ENCODE assay signal across 8 cellular contexts in genomic region chr11:93783767-93784151, GRCh38. TPM values are rescaled to one million over a fixed set of nuclear protein-coding genes. Genes with fewer than 3 reads are reported as not detected.
A peak's percentile ranks its signal among the peaks of the same experiment; 100 is the strongest.
DNase-seq lines count a peak whose midpoint lies in the region; ATAC-seq and TF ChIP-seq lines count a peak whose summit lies in the region.

No MANE protein-coding gene starts in this region.

- in situ Hi-C loops in KBM-7 (cut with MboI; ENCODE audit: low pct_unique_long_range_greater_than_20kb, low sequenced_read_pairs), result no loop called here

- peaks cover 20% of the 10 kb centered on the region for H4K20me1 ChIP-seq in OCI-LY7 (ENCODE audit: insufficient read depth, low read length)
- peaks cover 41% of the 10 kb centered on the region for H4K20me1 ChIP-seq in neural progenitor cell (ENCODE audit: low read depth)

- peak; percentile 51 for ATAC-seq in GM18505 (IDR thresholded peaks at IDR 0.05; ENCODE audit: unreplicated experiment)

- H3K36me3 ChIP-seq in OCI-LY7 (ENCODE audit: insufficient read depth, low read length) (peaks cover 34% of the 10 kb centered on the region), neural progenitor cell (peaks cover 22% of the 10 kb centered on the region)

- H3K27me3 ChIP-seq in neural progenitor cell, result no peaks in the 10 kb centered on the region

- CTCF ChIA-PET in HEK293T (lab: Yijun Ruan, JAX), result interaction anchor here (0.6 to 0.9 kb wide), 2 partner anchors 11 to 48 kb away, joined by 3 read pairs; no protein-coding TSS in a partner anchor
- CTCF ChIA-PET in OCI-LY7 (lab: Charles Lee; ENCODE audit: unreplicated experiment), result interaction anchor here (0.9 to 1.2 kb wide), 3 partner anchors 11 to 43 kb away, joined by 3 to 5 read pairs (median 4); partner anchors contain the start of genes C11orf54 and TAF1D

- no peaks in the 10 kb centered on the region for H3K27me3 Mint-ChIP-seq in endothelial cell (ENCODE audit: unreplicated experiment)
- peaks cover 2% of the 10 kb centered on the region for H3K27me3 Mint-ChIP-seq in neural progenitor cell (ENCODE audit: insufficient read depth, low read depth)

- peaks cover 29% of the 10 kb centered on the region for H3K4me1 ChIP-seq in OCI-LY7 (ENCODE audit: insufficient read depth, low read length, poor library complexity, severe bottlenecking)
- peaks cover 29% of the 10 kb centered on the region for H3K4me1 ChIP-seq in neural progenitor cell

- POLR2A ChIA-PET in HEK293T (lab: Yijun Ruan, JAX), result interaction anchor here (0.7 to 5.9 kb wide), 30 partner anchors 8 to 1419 kb away, joined by 3 to 119 read pairs (median 4); partner anchors contain the start of genes C11orf54, CEP295, PANX1 and TAF1D
- POLR2A ChIA-PET in OCI-LY7 (lab: Charles Lee), result interaction anchor here (0.6 to 3.0 kb wide), 17 partner anchors 9 to 812 kb away, joined by 3 to 49 read pairs (median 4); partner anchors contain the start of genes C11orf54, CEP295, PANX1 and TAF1D

- H3K36me3 Mint-ChIP-seq in endothelial cell (ENCODE audit: low read depth, unreplicated experiment), result peaks cover 16% of the 10 kb centered on the region
- H3K36me3 Mint-ChIP-seq in neural progenitor cell, result peaks cover 27% of the 10 kb centered on the region

- intact Hi-C loops in OCI-LY7 (cut with micrococcal nuclease; ENCODE audit: unreplicated experiment), result loop anchor here (1.0 to 5.0 kb wide), 2 partner anchors 42 to 121 kb away; partner anchors contain the start of genes C11orf54, CEP295 and TAF1D

- H3K4me3 Mint-ChIP-seq in endothelial cell (ENCODE audit: unreplicated experiment) (peak overlapping the region; percentile 96), neural progenitor cell (peak overlapping the region; percentile 100)

- DNase-seq in HEK293T (ENCODE audit: extremely low spot score) (no peak), OCI-LY7 (ENCODE audit: low spot score) (no peak), endothelial cell (ENCODE audit: low spot score) (no peak), neural progenitor cell (ENCODE audit: low spot score) (no peak), KBM-7 (no peak), OCI-M1 (lab: John Stamatoyannopoulos, UW) (no peak)
- DNase-seq in stimulated activated CD4-positive, alpha-beta T cell treated with anti-CD3 and anti-CD28 coated beads, Interleukin-2, amount 100 ng/mL, for 24 hours, result no peak

- TF ChIP-seq CTCF in OCI-LY7 (conservative IDR thresholded peaks at IDR 0.05; ENCODE audit: low read length) (no peak), endothelial cell (IDR thresholded peaks at IDR 0.05; ENCODE audit: unreplicated experiment) (peak; percentile 33), neural progenitor cell (IDR thresholded peaks at IDR 0.05) (no peak)

- H3K4me1 Mint-ChIP-seq in endothelial cell (ENCODE audit: unreplicated experiment), result peaks cover 25% of the 10 kb centered on the region
- peaks cover 33% of the 10 kb centered on the region for H3K4me1 Mint-ChIP-seq in neural progenitor cell

- H2AFZ ChIP-seq in OCI-LY7 (ENCODE audit: low read length) (peak overlapping the region; percentile 70), neural progenitor cell (replicated peaks) (peak overlapping the region; percentile 46)

- H3K9me3 Mint-ChIP-seq in endothelial cell (ENCODE audit: unreplicated experiment) (no peaks in the 10 kb centered on the region), neural progenitor cell (peaks cover 2% of the 10 kb centered on the region)

- H3K4me2 ChIP-seq in OCI-LY7 (ENCODE audit: low read length) (peak overlapping the region; percentile 70), neural progenitor cell (peak overlapping the region; percentile 98)

- peaks cover 9% of the 10 kb centered on the region for H3F3A ChIP-seq in neural progenitor cell (ENCODE audit: low read depth)

- H3K4me3 ChIP-seq in OCI-LY7 (ENCODE audit: low read depth, low read length, poor library complexity, severe bottlenecking) (peak overlapping the region; percentile 88), neural progenitor cell (peak overlapping the region; percentile 95)

- no peaks in the 10 kb centered on the region for H3K9me2 ChIP-seq in OCI-LY7 (ENCODE audit: insufficient read depth, low read length)

- H3K79me2 ChIP-seq in OCI-LY7 (ENCODE audit: insufficient read depth, low read depth, low read length) (peaks cover 55% of the 10 kb centered on the region), neural progenitor cell (ENCODE audit: low read depth) (peaks cover 64% of the 10 kb centered on the region)

- H3K27ac ChIP-seq in OCI-LY7 (ENCODE audit: low read depth, low read length, poor library complexity, severe bottlenecking) (peak overlapping the region; percentile 72), neural progenitor cell (no peak overlapping the region)

- no peak for TF ChIP-seq POLR2A in GM18505 (IDR thresholded peaks at IDR 0.05; ENCODE audit: borderline replicate concordance, extremely low read depth, insufficient read depth, insufficient read length)

- TSS peak; percentile 85 for BruUV-seq in OCI-LY7 (replicated peaks; lab: Mats Ljungman, UMichigan)

- peak overlapping the region; percentile 24 for H3K9ac ChIP-seq in neural progenitor cell

- H3K9me3 ChIP-seq in OCI-LY7 (ENCODE audit: low read length) (no peaks in the 10 kb centered on the region), neural progenitor cell (ENCODE audit: low read depth) (no peaks in the 10 kb centered on the region)

- peak overlapping the region; percentile 88 for H3K27ac Mint-ChIP-seq in endothelial cell (ENCODE audit: unreplicated experiment)
- peak overlapping the region; percentile 96 for H3K27ac Mint-ChIP-seq in neural progenitor cell

TF ChIP-seq in HEK293T, 16 proteins besides CTCF, POLR2A, EP300 and RAD21:
- no peak for TF ChIP-seq FOXM1 (IDR thresholded peaks at IDR 0.05; ENCODE audit: borderline replicate concordance)
- peak; percentile 83 for TF ChIP-seq L3MBTL2 (conservative IDR thresholded peaks at IDR 0.05)

RNA-seq across cellular contexts. Expression of gene MED17, which starts 0.3 kb away (rescaled TPM):
- total RNA-seq in OCI-LY7 (2014; rRNA removed; shearing (Covaris generic)), result 21.8 and 23.0 TPM in 2 replicates
- 31.1 and 33.3 TPM in 2 replicates for total RNA-seq in OCI-LY7 (2022)
- 38.7 TPM for total RNA-seq in endothelial cell (ENCODE audit: unreplicated experiment)
- total RNA-seq in neural progenitor cell (ENCODE audit: low replicate concordance), result 40.2 and 76.4 TPM in 2 replicates

RNA-seq across cellular contexts. Expression of gene C11orf54, which starts 42.3 kb away (rescaled TPM):
- total RNA-seq in OCI-LY7 (2014; rRNA removed; shearing (Covaris generic)), result 25.8 and 29.5 TPM in 2 replicates
- total RNA-seq in OCI-LY7 (2022) (35.5 and 42.7 TPM in 2 replicates), endothelial cell (ENCODE audit: unreplicated experiment) (23.1 TPM), neural progenitor cell (ENCODE audit: low replicate concordance) (29.7 and 44.3 TPM in 2 replicates)

RNA-seq across cellular contexts. Expression of gene TAF1D, which starts 42.5 kb away (rescaled TPM):
- 201 and 206 TPM in 2 replicates for total RNA-seq in OCI-LY7 (2014; rRNA removed; shearing (Covaris generic))
- total RNA-seq in OCI-LY7 (2022) (276 and 285 TPM in 2 replicates), endothelial cell (ENCODE audit: unreplicated experiment) (131 TPM), neural progenitor cell (ENCODE audit: low replicate concordance) (180 and 316 TPM in 2 replicates)
